ENCODE assay signal across 29 cellular contexts in the genomic region with DNA sequence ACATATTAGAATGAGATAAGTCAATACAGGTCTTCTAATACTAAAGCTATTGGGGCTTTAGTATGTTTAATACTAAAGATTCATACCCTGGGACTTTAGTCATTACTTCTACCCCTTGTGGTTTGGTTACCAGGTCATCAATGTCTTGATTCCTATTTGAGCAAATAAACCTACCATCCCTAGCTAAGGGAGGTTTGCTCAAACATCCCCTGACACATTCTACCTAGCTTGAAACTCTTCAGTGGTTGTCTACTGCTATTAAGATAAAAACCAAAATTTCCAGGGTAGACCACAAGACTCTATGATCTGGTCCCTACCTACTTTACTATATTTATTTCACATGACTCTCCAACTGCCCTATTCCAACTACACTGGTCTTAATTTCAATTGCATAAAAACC. TPM values are rescaled to one million over a fixed set of nuclear protein-coding genes. Genes with fewer than 3 reads are reported as not detected.
DNase-seq lines count a peak whose midpoint lies in the region; ATAC-seq and TF ChIP-seq lines count a peak whose summit lies in the region.
"Had no signal": no experiment of that assay in that cellular context is flagged by ENCODE, and none has a peak within 500 bp of the region (broad histone marks: within the 10 kb centered on the region; RNA-seq: fewer than 3 reads in every experiment).

No MANE protein-coding gene starts in this region.

- peak overlapping the region; percentile 27 for H3K4me2 ChIP-seq in GM23338
- H3K4me2 ChIP-seq: BLaER1 had no signal

- H3K4me3 Mint-ChIP-seq in activated T-cell treated with anti-CD3 and anti-CD28 coated beads, Interleukin-2, amount 50 U/mL, for 72 hours: no peak overlapping the region
- no peak overlapping the region for H3K4me3 Mint-ChIP-seq in GM23338
- no peak overlapping the region for H3K4me3 Mint-ChIP-seq in stimulated activated effector memory CD8-positive, alpha-beta T cell treated with anti-CD3 and anti-CD28 coated beads, Interleukin-12 subunit alpha, Interleukin-12 subunit beta, amount 100 ng/mL, for 72 hours
- H3K4me3 Mint-ChIP-seq: CD4-positive, CD25-positive, alpha-beta regulatory T cell; H9 had no signal

- peaks cover 15% of the 10 kb centered on the region for H3K4me1 ChIP-seq in GM23338 (ENCODE audit: insufficient read depth)
- H3K4me1 ChIP-seq: SJCRH30 had no signal

- peak; percentile 70 to 86 for ATAC-seq in activated T-cell treated with anti-CD3 and anti-CD28 coated beads, Interleukin-2, amount 50 U/mL, for 72 hours (replicated peaks in 1 of 2)
- no peak for ATAC-seq in GM23338
- ATAC-seq in HG03565 (IDR thresholded peaks at IDR 0.05; ENCODE audit: unreplicated experiment): peak; percentile 50
- ATAC-seq in stimulated activated effector memory CD8-positive, alpha-beta T cell treated with anti-CD3 and anti-CD28 coated beads, Interleukin-12 subunit alpha, Interleukin-12 subunit beta, amount 100 ng/mL, for 72 hours: peak; percentile 84
- no peak for ATAC-seq in HG03439 (IDR thresholded peaks at IDR 0.05; ENCODE audit: unreplicated experiment)
- no peak for ATAC-seq in GM21717 (IDR thresholded peaks at IDR 0.05; ENCODE audit: unreplicated experiment)
- ATAC-seq: PC-3, Right ventricle myocardium inferior, SK-N-SH treated with all-trans-retinoic acid at 6 μM for 48 hours had no signal

- H3K36me3 ChIP-seq in GM23338 (ENCODE audit: insufficient read depth): peaks cover 8% of the 10 kb centered on the region
- H3K36me3 ChIP-seq: BLaER1, SJCRH30 had no signal

- peaks cover 5 to 9% of the 10 kb centered on the region in 2 donors for H3K9me3 Mint-ChIP-seq in activated T-cell treated with anti-CD3 and anti-CD28 coated beads, Interleukin-2, amount 50 U/mL, for 72 hours
- peaks cover 25% of the 10 kb centered on the region for H3K9me3 Mint-ChIP-seq in GM23338
- H3K9me3 Mint-ChIP-seq in stimulated activated effector memory CD8-positive, alpha-beta T cell treated with anti-CD3 and anti-CD28 coated beads, Interleukin-12 subunit alpha, Interleukin-12 subunit beta, amount 100 ng/mL, for 72 hours: peaks cover 9% of the 10 kb centered on the region

- H3K9me2 ChIP-seq in GM23338 (ENCODE audit: insufficient read depth): 0 out of 2 replicates have a peak, but pooled peaks cover under 1% of the 10 kb centered on the region

- H3F3A ChIP-seq in GM23338 (replicated peaks; ENCODE audit: low read depth): no peaks in the 10 kb centered on the region

- peak overlapping the region; percentile 68 for H3K27ac Mint-ChIP-seq in activated T-cell treated with anti-CD3 and anti-CD28 coated beads, Interleukin-2, amount 50 U/mL, for 72 hours
- peak overlapping the region; percentile 33 for H3K27ac Mint-ChIP-seq in GM23338
- no peak overlapping the region for H3K27ac Mint-ChIP-seq in stimulated activated effector memory CD8-positive, alpha-beta T cell treated with anti-CD3 and anti-CD28 coated beads, Interleukin-12 subunit alpha, Interleukin-12 subunit beta, amount 100 ng/mL, for 72 hours
- H3K27ac Mint-ChIP-seq: CD4-positive, CD25-positive, alpha-beta regulatory T cell had no signal

- H3K27me3 ChIP-seq in GM23338 (ENCODE audit: insufficient read depth): no peaks in the 10 kb centered on the region
- H3K27me3 ChIP-seq: BLaER1, SJCRH30 had no signal

- no peak for DNase-seq in activated T-cell treated with anti-CD3 and anti-CD28 coated beads, Interleukin-2, amount 50 U/mL, for 72 hours
- no peak for DNase-seq in activated T-cell treated with anti-CD3 and anti-CD28 coated beads, Interleukin-2, amount 50 U/mL, for 48 hours
- DNase-seq in GM23338 (ENCODE audit: low spot score) (no peak), A172 (ENCODE audit: low spot score) (no peak)
- DNase-seq in stimulated activated effector memory CD8-positive, alpha-beta T cell treated with anti-CD3 and anti-CD28 coated beads, Interleukin-12 subunit alpha, Interleukin-12 subunit beta, amount 100 ng/mL, for 72 hours (ENCODE audit: low spot score in 2 of 2): no peak
- DNase-seq: 8988T; CD4-positive, CD25-positive, alpha-beta regulatory T cell; DMS153; DND-41; GM23248; H9; KBM-7; MV-4-11; NCI-H1105; NCI-H146; NCI-H1930; NCI-H2107; NCI-H446; NCI-H524 treated with DMSO at 0.1 percent for 48 hours; NCI-H774; NK-92 treated with Interleukin-12 subunit alpha and Interleukin-12 subunit beta, amount 100 ng/mL, for 24 hours; PC-3; SJCRH30 had no signal

- peaks cover 4 to 7% of the 10 kb centered on the region in 2 donors for H3K36me3 Mint-ChIP-seq in activated T-cell treated with anti-CD3 and anti-CD28 coated beads, Interleukin-2, amount 50 U/mL, for 72 hours (ENCODE audit: insufficient read depth in 2 of 2)
- peaks cover 17% of the 10 kb centered on the region for H3K36me3 Mint-ChIP-seq in GM23338 (ENCODE audit: low read depth)
- no peaks in the 10 kb centered on the region for H3K36me3 Mint-ChIP-seq in stimulated activated effector memory CD8-positive, alpha-beta T cell treated with anti-CD3 and anti-CD28 coated beads, Interleukin-12 subunit alpha, Interleukin-12 subunit beta, amount 100 ng/mL, for 72 hours
- H3K36me3 Mint-ChIP-seq: CD4-positive, CD25-positive, alpha-beta regulatory T cell had no signal

- H3K27ac ChIP-seq in GM23338 (ENCODE audit: low read depth): no peak overlapping the region
- H3K27ac ChIP-seq: BLaER1, GM23248, SJCRH30 had no signal

- no peaks in the 10 kb centered on the region for H3K79me2 ChIP-seq in GM23338 (replicated peaks; ENCODE audit: insufficient read depth)

- no peak overlapping the region for H2AFZ ChIP-seq in GM23338
- H2AFZ ChIP-seq: GM23248 had no signal

- H3K27me3 Mint-ChIP-seq in activated T-cell treated with anti-CD3 and anti-CD28 coated beads, Interleukin-2, amount 50 U/mL, for 72 hours (ENCODE audit: low read depth): peaks cover 14% of the 10 kb centered on the region
- H3K27me3 Mint-ChIP-seq in GM23338 (ENCODE audit: insufficient read depth, low read depth, poor library complexity): peaks cover 6% of the 10 kb centered on the region

- no peaks in the 10 kb centered on the region for H4K20me1 ChIP-seq in GM23338 (replicated peaks; ENCODE audit: insufficient read depth)
- H4K20me1 ChIP-seq: BLaER1 had no signal

- no peak overlapping the region for H3K4me3 ChIP-seq in GM23338
- H3K4me3 ChIP-seq: BLaER1, GM23248, SJCRH30 had no signal

- TF ChIP-seq CTCF in GM23338 (conservative IDR thresholded peaks at IDR 0.05; ENCODE audit: low read depth in 2 of 2): no peak

- no peaks in the 10 kb centered on the region for H3K4me1 Mint-ChIP-seq in activated T-cell treated with anti-CD3 and anti-CD28 coated beads, Interleukin-2, amount 50 U/mL, for 72 hours (ENCODE audit: low read depth)
- H3K4me1 Mint-ChIP-seq in GM23338: peaks cover 19% of the 10 kb centered on the region
- H3K4me1 Mint-ChIP-seq in stimulated activated effector memory CD8-positive, alpha-beta T cell treated with anti-CD3 and anti-CD28 coated beads, Interleukin-12 subunit alpha, Interleukin-12 subunit beta, amount 100 ng/mL, for 72 hours: no peaks in the 10 kb centered on the region

RNA-seq across cellular contexts. Expression of gene C2CD5, which starts 7.3 kb away (rescaled TPM):
- total RNA-seq in activated T-cell treated with anti-CD3 and anti-CD28 coated beads, Interleukin-2, amount 50 U/mL, for 72 hours: 10 to 100 TPM; 37.4 to 44.1 TPM
- total RNA-seq in GM23338 (2014; rRNA removed; shearing (Covaris generic)): 68.6 and 68.7 TPM in 2 replicates
- 22.0 and 23.2 TPM in 2 replicates for polyA plus RNA-seq in GM23338 (2016; fragmentation: Nextera tagmentation; extraction: Ambion mirVana)
- total RNA-seq in A172 (2014; rRNA removed; shearing (Covaris generic)): 9.0 and 10.7 TPM in 2 replicates

Comparison
In these comparisons a context has a peak if more than half of its experiments do, and no peak if none do; other contexts are left out.
1. ATAC-seq: peak in activated T-cell treated with anti-CD3 and anti-CD28 coated beads, Interleukin-2, amount 50 U/mL, for 72 hours (2 of 2), HG03565 (single experiment) and stimulated activated effector memory CD8-positive, alpha-beta T cell treated with anti-CD3 and anti-CD28 coated beads, Interleukin-12 subunit alpha, Interleukin-12 subunit beta, amount 100 ng/mL, for 72 hours (single experiment); none in GM23338 (single experiment), HG03439 (single experiment) and GM21717 (single experiment).